25 cellular contexts compared by ENCODE assay signal in the genomic region with DNA sequence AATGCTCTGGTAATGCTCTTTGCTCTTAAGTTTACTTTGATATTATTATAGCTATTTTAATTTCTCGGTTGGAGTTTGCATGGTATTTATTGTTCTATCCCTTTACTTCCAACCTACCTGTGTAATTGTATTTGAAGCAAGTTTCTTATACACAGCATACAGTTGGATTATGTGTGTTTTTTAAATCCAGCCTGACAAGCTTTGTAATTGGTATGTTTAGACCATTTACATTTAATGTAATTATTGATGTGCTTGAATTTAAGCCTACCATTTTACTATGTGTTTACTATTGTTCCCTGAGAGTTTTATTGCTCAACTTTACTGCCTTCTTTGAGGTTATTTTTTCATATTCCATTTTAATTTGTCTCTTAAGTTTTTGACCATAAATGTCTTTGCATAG. TPM values are rescaled to one million over a fixed set of nuclear protein-coding genes. Genes with fewer than 3 reads are reported as not detected.
DNase-seq lines count a peak whose midpoint lies in the region; ATAC-seq, FAIRE-seq and TF ChIP-seq lines count a peak whose summit lies in the region.
"Had no signal": no experiment of that assay in that cellular context is flagged by ENCODE, and none has a peak within 500 bp of the region (broad histone marks: within the 10 kb centered on the region; RNA-seq: fewer than 3 reads in every experiment).

No MANE protein-coding gene starts in this region.

- SMC1A ChIA-PET in GM12878 (lab: Charles Lee; ENCODE audit: uncharacterized antibody, unreplicated experiment), result no interaction called here

- peaks cover 13% of the 10 kb centered on the region for H3K9me3 ChIP-seq in GM12878 (replicated peaks; ENCODE audit: control insufficient read depth, insufficient read depth, low read length)
- H3K9me3 ChIP-seq: BE2C, Caco-2 had no signal

- no peaks in the 10 kb centered on the region for H3K27me3 ChIP-seq in GM12878 (replicated peaks in 1 of 2; ENCODE audit: control insufficient read depth in 2 of 2, insufficient read depth in 2 of 2, low read length in 1 of 2)
- H3K27me3 ChIP-seq: BE2C, BLaER1 had no signal

- TF ChIP-seq CTCF in natural killer cell (IDR thresholded peaks at IDR 0.05) (no peak), GM12878 (IDR thresholded peaks at IDR 0.05 in 2 of 3, conservative IDR thresholded peaks at IDR 0.05 in 1 of 3; ENCODE audit: control insufficient read depth in 2 of 3, extremely low read depth in 1 of 3, insufficient read depth in 1 of 3, low read depth in 3 of 3, low read length in 3 of 3) (no peak)

- H3K9ac ChIP-seq in GM12878 (ENCODE audit: control insufficient read depth, insufficient read depth, low read length), result no peak overlapping the region
- H3K9ac ChIP-seq: BLaER1 had no signal

- H3K36me3 Mint-ChIP-seq in natural killer cell, result peaks cover 16% of the 10 kb centered on the region
- H3K36me3 Mint-ChIP-seq in natural killer cell treated with Interleukin-12 subunit alpha and Interleukin-12 subunit beta and Interleukin-15 and Interleukin-18, amount 100 ng/mL, for 72 hours, result peaks cover 23% of the 10 kb centered on the region
- peaks cover 10% of the 10 kb centered on the region for H3K36me3 Mint-ChIP-seq in central memory CD8-positive, alpha-beta T cell (ENCODE audit: insufficient read depth)
- H3K36me3 Mint-ChIP-seq in stimulated activated naive B cell treated with anti-CD40 and anti-IgM and Interleukin-4, amounts not matched to agents 10 μg/mL and 1 μg/mL and 100 μg/mL, for 72 hours, result peaks cover 44 to 61% of the 10 kb centered on the region in 2 donors

- TF ChIP-seq POLR2A in GM12878 (IDR thresholded peaks at IDR 0.05; ENCODE audit: low read depth, low read length), result no peak

- DNase-seq in natural killer cell (no peak), GM12878 (ENCODE audit: low read depth, low spot score) (no peak), left lobe of liver (ENCODE audit: low spot score) (no peak), NCI-H1694 (lab: John Stamatoyannopoulos, UW) (no peak)
- no peak for DNase-seq in natural killer cell treated with Interleukin-12 subunit alpha and Interleukin-12 subunit beta and Interleukin-15 and Interleukin-18, amount 100 ng/mL, for 72 hours (ENCODE audit: low spot score)
- DNase-seq in central memory CD8-positive, alpha-beta T cell (ENCODE audit: low spot score in 2 of 2), result no peak
- no peak for DNase-seq in stimulated activated naive B cell treated with anti-CD40 and anti-IgM and Interleukin-4, amounts not matched to agents 10 μg/mL and 1 μg/mL and 100 μg/mL, for 72 hours
- DNase-seq: 8988T; ACHN; BE2C; C1 segment of cervical spinal cord; Caco-2; Calu3; CD4-positive, alpha-beta T cell; CD8-positive, alpha-beta T cell; DMS79 treated with DMSO at 0.1 percent for 48 hours; GF-D8 had no signal

- peaks cover 10 to 23% of the 10 kb centered on the region in 2 experiments for H3K36me3 ChIP-seq in GM12878 (ENCODE audit: control insufficient read depth in 2 of 2, insufficient read depth in 2 of 2, low read length in 1 of 2)

- POLR2A ChIA-PET in GM12878 (lab: Charles Lee), result interaction anchor here (0.6 kb wide), 1 partner anchor 30 kb away, joined by 3 read pairs; no protein-coding TSS in a partner anchor

- H3K79me2 ChIP-seq in GM12878 (ENCODE audit: control insufficient read depth, insufficient read depth, low read length), result no peaks in the 10 kb centered on the region; the same call in 1 of the 2 replicates

- no TSS peak for BruUV-seq in GM12878 (replicated peaks; lab: Mats Ljungman, UMichigan)

- no peak for TF ChIP-seq RAD21 in GM12878 (IDR thresholded peaks at IDR 0.05; ENCODE audit: insufficient read depth, low read depth, low read length)

- peak; percentile 56 for FAIRE-seq in GM12878 (lab: Jason Lieb, UNC)
- FAIRE-seq: A204.1, D721Med, G401.6, GM12892, GM18507 had no signal

- intact Hi-C loops in natural killer cell (cut with micrococcal nuclease) (no loop called here), GM12878 (cut with micrococcal nuclease; ENCODE audit: unreplicated experiment) (no loop called here)

- WGBS in GM12878 (ENCODE audit: insufficient coverage, insufficient replicate concordance, low lambda C conversion rate, missing lambda C conversion rate), result 100% methylated on average over 1 of the region's 1 CpG

- in situ Hi-C loops in GM12878 (cut with MboI), result no loop called here

- no peak for ATAC-seq in natural killer cell
- no peak for ATAC-seq in natural killer cell treated with Interleukin-12 subunit alpha and Interleukin-12 subunit beta and Interleukin-15 and Interleukin-18, amount 100 ng/mL, for 72 hours
- ATAC-seq in GM12878, result no peak
- no peak for ATAC-seq in central memory CD8-positive, alpha-beta T cell (replicated peaks; ENCODE audit: extremely low read depth, poor library complexity, severe bottlenecking)
- ATAC-seq in stimulated activated naive B cell treated with anti-CD40 and anti-IgM and Interleukin-4, amounts not matched to agents 10 μg/mL and 1 μg/mL and 100 μg/mL, for 72 hours (replicated peaks), result no peak
- ATAC-seq in left lobe of liver, result no peak
- no peak for ATAC-seq in GM19455 (IDR thresholded peaks at IDR 0.05; ENCODE audit: unreplicated experiment)
- ATAC-seq: CD8-positive, alpha-beta T cell had no signal

- no peak overlapping the region for H3K4me2 ChIP-seq in GM12878 (ENCODE audit: control insufficient read depth, insufficient read depth)
- H3K4me2 ChIP-seq: BLaER1 had no signal

- H3K4me3 ChIP-seq in GM12878, result no peak overlapping the region
- H3K4me3 ChIP-seq: BLaER1 had no signal

- CTCF ChIA-PET in GM12878 (lab: Yijun Ruan, JAX), result interaction anchor here (1.0 kb wide), 1 partner anchor 38 kb away, joined by 3 read pairs; no protein-coding TSS in a partner anchor

- no peak overlapping the region for H2AFZ ChIP-seq in GM12878 (ENCODE audit: control insufficient read depth, low read depth, low read length)

- TF ChIP-seq EP300 in GM12878 (IDR thresholded peaks at IDR 0.05; ENCODE audit: borderline replicate concordance in 1 of 2, control insufficient read depth in 1 of 2, low read depth in 2 of 2, low read length in 2 of 2), result no peak

- RAD21 ChIA-PET in GM12878 (lab: Charles Lee; ENCODE audit: unreplicated experiment), result interaction anchor here (0.7 kb wide), 1 partner anchor 31 kb away, joined by 3 read pairs; no protein-coding TSS in a partner anchor

- peak overlapping the region; percentile 4 to 53 for H3K27ac Mint-ChIP-seq in natural killer cell
- peak overlapping the region in 1 of 2 donors; percentile 21 for H3K27ac Mint-ChIP-seq in natural killer cell treated with Interleukin-12 subunit alpha and Interleukin-12 subunit beta and Interleukin-15 and Interleukin-18, amount 100 ng/mL, for 72 hours
- H3K27ac Mint-ChIP-seq in central memory CD8-positive, alpha-beta T cell (ENCODE audit: low read depth), result peak overlapping the region; percentile 50
- peak overlapping the region; percentile 2 for H3K27ac Mint-ChIP-seq in stimulated activated naive B cell treated with anti-CD40 and anti-IgM and Interleukin-4, amounts not matched to agents 10 μg/mL and 1 μg/mL and 100 μg/mL, for 72 hours
- H3K27ac Mint-ChIP-seq: CD14-positive monocyte; CD4-positive, alpha-beta T cell; CD8-positive, alpha-beta T cell had no signal

- H4K20me1 ChIP-seq in GM12878 (ENCODE audit: control insufficient read depth, insufficient read depth), result no peaks in the 10 kb centered on the region

- no peak overlapping the region for H3K4me3 Mint-ChIP-seq in natural killer cell
- no peak overlapping the region for H3K4me3 Mint-ChIP-seq in natural killer cell treated with Interleukin-12 subunit alpha and Interleukin-12 subunit beta and Interleukin-15 and Interleukin-18, amount 100 ng/mL, for 72 hours
- H3K4me3 Mint-ChIP-seq in central memory CD8-positive, alpha-beta T cell, result no peak overlapping the region
- H3K4me3 Mint-ChIP-seq in stimulated activated naive B cell treated with anti-CD40 and anti-IgM and Interleukin-4, amounts not matched to agents 10 μg/mL and 1 μg/mL and 100 μg/mL, for 72 hours, result no peak overlapping the region
- H3K4me3 Mint-ChIP-seq: CD14-positive monocyte; CD4-positive, alpha-beta T cell; CD8-positive, alpha-beta T cell had no signal

- no peaks in the 10 kb centered on the region for H3K27me3 Mint-ChIP-seq in natural killer cell (ENCODE audit: low read depth in 2 of 2)
- H3K27me3 Mint-ChIP-seq in natural killer cell treated with Interleukin-12 subunit alpha and Interleukin-12 subunit beta and Interleukin-15 and Interleukin-18, amount 100 ng/mL, for 72 hours, result no peaks in the 10 kb centered on the region
- no peaks in the 10 kb centered on the region for H3K27me3 Mint-ChIP-seq in central memory CD8-positive, alpha-beta T cell
- H3K27me3 Mint-ChIP-seq in stimulated activated naive B cell treated with anti-CD40 and anti-IgM and Interleukin-4, amounts not matched to agents 10 μg/mL and 1 μg/mL and 100 μg/mL, for 72 hours, result no peaks in the 10 kb centered on the region
- H3K27me3 Mint-ChIP-seq: CD4-positive, alpha-beta T cell had no signal

- peaks cover 9 to 16% of the 10 kb centered on the region in 2 donors for H3K4me1 Mint-ChIP-seq in natural killer cell
- peaks cover 4 to 21% of the 10 kb centered on the region in 2 donors for H3K4me1 Mint-ChIP-seq in natural killer cell treated with Interleukin-12 subunit alpha and Interleukin-12 subunit beta and Interleukin-15 and Interleukin-18, amount 100 ng/mL, for 72 hours (ENCODE audit: low read depth in 2 of 2)
- peaks cover 5% of the 10 kb centered on the region for H3K4me1 Mint-ChIP-seq in central memory CD8-positive, alpha-beta T cell
- peaks cover 6% of the 10 kb centered on the region in 2 donors for H3K4me1 Mint-ChIP-seq in stimulated activated naive B cell treated with anti-CD40 and anti-IgM and Interleukin-4, amounts not matched to agents 10 μg/mL and 1 μg/mL and 100 μg/mL, for 72 hours
- H3K4me1 Mint-ChIP-seq: CD14-positive monocyte had no signal

- H3K27ac ChIP-seq in GM12878 (ENCODE audit: control insufficient read depth, insufficient read depth), result no peak overlapping the region
- H3K27ac ChIP-seq: BLaER1 had no signal

- H3K9me3 Mint-ChIP-seq in natural killer cell, result no peaks in the 10 kb centered on the region
- no peaks in the 10 kb centered on the region for H3K9me3 Mint-ChIP-seq in natural killer cell treated with Interleukin-12 subunit alpha and Interleukin-12 subunit beta and Interleukin-15 and Interleukin-18, amount 100 ng/mL, for 72 hours
- no peaks in the 10 kb centered on the region for H3K9me3 Mint-ChIP-seq in central memory CD8-positive, alpha-beta T cell
- peaks cover 0 to 1% of the 10 kb centered on the region in 2 donors for H3K9me3 Mint-ChIP-seq in stimulated activated naive B cell treated with anti-CD40 and anti-IgM and Interleukin-4, amounts not matched to agents 10 μg/mL and 1 μg/mL and 100 μg/mL, for 72 hours
- H3K9me3 Mint-ChIP-seq: CD4-positive, alpha-beta T cell; CD8-positive, alpha-beta T cell had no signal

- 0 out of 2 replicates have a peak, but pooled peaks cover 7% of the 10 kb centered on the region for H3K4me1 ChIP-seq in GM12878 (ENCODE audit: control insufficient read depth, insufficient read depth, low read length)
- H3K4me1 ChIP-seq: BE2C, Caco-2 had no signal

RNA-seq across cellular contexts. Expression of a gene that starts 35.7 kb away (rescaled TPM):
- total RNA-seq in natural killer cell (10 to 100 TPM; 45.0 to 71.4 (median 51.6) TPM), GM12878 (2014; rRNA removed) (30.9 and 32.8 TPM in 2 replicates), GM12878 (2014; rRNA removed; fragmentation: Illumina TruSeq; extraction: Trizol) (18.5 and 20.7 TPM in 2 replicates), GM12878 (2021) (36.1 and 43.8 TPM in 2 replicates), left lobe of liver (25.5 TPM)
- 100 to 1,000 TPM in 1 of 2 donors, 10 to 100 TPM in 1; 52.3 to 125 TPM for total RNA-seq in natural killer cell treated with Interleukin-12 subunit alpha and Interleukin-12 subunit beta and Interleukin-15 and Interleukin-18, amount 100 ng/mL, for 72 hours
- 60.4 and 72.7 TPM in 2 replicates for total RNA-seq in GM12878 (2013; cell fraction: nucleolus; rRNA removed)
- 7.5 TPM for polyA plus RNA-seq in GM12878 (2011; ENCODE audit: low read depth)
- polyA plus RNA-seq in GM12878 (2011; rRNA removed) (15.1 and 17.8 TPM in 2 replicates), GM12878 (2014; fragmentation: Illumina TruSeq; extraction: Trizol) (15.6 and 16.9 TPM in 2 replicates), GM12878 (2014; fragmentation: Nextera tagmentation; extraction: Ambion mirVana) (1 to 10 TPM; 1.0 to 3.5 TPM), GM12878 (2014; rRNA removed) (36.8 and 39.3 TPM in 2 replicates), GM12878 (2016; fragmentation: Nextera tagmentation; extraction: Ambion mirVana) (10 to 100 TPM; 35.0 to 44.4 TPM)
- 18.1 and 23.3 TPM in 2 replicates for polyA plus RNA-seq in GM12878 (2011; cell fraction: cytosol; rRNA removed)
- polyA plus RNA-seq in GM12878 (2011; cell fraction: nucleus; rRNA removed), result 28.8 and 39.9 TPM in 2 replicates
- 23.9 and 24.2 TPM in 2 replicates for polyA plus RNA-seq in GM12878 (2012)
- 16.5 and 25.4 TPM in 2 replicates for polyA minus RNA-seq in GM12878 (2011; rRNA and poly(A)+ RNA removed)
- polyA minus RNA-seq in GM12878 (2011; cell fraction: cytosol; rRNA and poly(A)+ RNA removed), result 18.8 and 21.5 TPM in 2 replicates
- polyA minus RNA-seq in GM12878 (2011; cell fraction: nucleus; rRNA and poly(A)+ RNA removed), result 13.2 and 18.4 TPM in 2 replicates

RNA-seq across cellular contexts. Expression of a gene that starts 42.2 kb away (rescaled TPM):
- total RNA-seq in natural killer cell (under 1 TPM in 1 of 3 donors, not detected in 2; 0.20 TPM), GM12878 (2014; rRNA removed) (0.06 TPM in 1 of 2 replicates, not detected in the other), GM12878 (2014; rRNA removed; fragmentation: Illumina TruSeq; extraction: Trizol) (not detected in 2 replicates), GM12878 (2021) (not detected in 2 replicates), left lobe of liver (4.3 TPM)
- total RNA-seq in natural killer cell treated with Interleukin-12 subunit alpha and Interleukin-12 subunit beta and Interleukin-15 and Interleukin-18, amount 100 ng/mL, for 72 hours, result not detected
- total RNA-seq in GM12878 (2013; cell fraction: nucleolus; rRNA removed), result not detected in 2 replicates
- polyA plus RNA-seq in GM12878 (2011; ENCODE audit: low read depth), result not detected
- polyA plus RNA-seq in GM12878 (2011; rRNA removed) (not detected in 2 replicates), GM12878 (2014; fragmentation: Illumina TruSeq; extraction: Trizol) (not detected in 2 replicates), GM12878 (2014; fragmentation: Nextera tagmentation; extraction: Ambion mirVana) (under 1 TPM in 1 of 2 experiments, not detected in 1; 0.02 TPM), GM12878 (2014; rRNA removed) (0.05 TPM in 1 of 2 replicates, not detected in the other), GM12878 (2016; fragmentation: Nextera tagmentation; extraction: Ambion mirVana) (not detected)
- polyA plus RNA-seq in GM12878 (2011; cell fraction: cytosol; rRNA removed), result not detected in 2 replicates
- not detected in 2 replicates for polyA plus RNA-seq in GM12878 (2011; cell fraction: nucleus; rRNA removed)
- polyA plus RNA-seq in GM12878 (2012), result 0.20 TPM in 1 of 2 replicates, not detected in the other
- not detected in 2 replicates for polyA minus RNA-seq in GM12878 (2011; rRNA and poly(A)+ RNA removed)
- not detected in 2 replicates for polyA minus RNA-seq in GM12878 (2011; cell fraction: cytosol; rRNA and poly(A)+ RNA removed)
- polyA minus RNA-seq in GM12878 (2011; cell fraction: nucleus; rRNA and poly(A)+ RNA removed), result not detected in 2 replicates
- total RNA-seq: Caco-2; Calu3; CD4-positive, alpha-beta T cell had no signal
- polyA plus RNA-seq: CD14-positive monocyte had no signal
